ENCODE assay signal across 22 cellular contexts in genomic region chr10:68925489-68925888, GRCh38.
"Had no signal": no experiment of that assay in that cellular context is flagged by ENCODE, and none has a peak within 500 bp of the region (broad histone marks: within the 10 kb centered on the region; RNA-seq: fewer than 3 reads in every experiment).

No MANE protein-coding gene starts in this region.

- H3K4me3 Mint-ChIP-seq: IgD-negative memory B cell had no signal

- H3K9me3 Mint-ChIP-seq: IgD-negative memory B cell had no signal

- H3K4me3 ChIP-seq: K562 had no signal

- H3K4me2 ChIP-seq: KMS-11, SK-N-SH had no signal

- H3K9ac ChIP-seq: KMS-11, SK-N-SH had no signal

- H3K9me3 ChIP-seq: SK-N-SH had no signal

- H3K27ac ChIP-seq: KMS-11, RWPE1 had no signal

- ATAC-seq: K562, Panc1, PC-3 had no signal

- DNase-seq: Kasumi-1, MM.1S, NCI-H1092 treated with DMSO at 0.1 percent for 48 hours, NCI-H1436, NCI-H187, NCI-H2029, NCI-H2081 treated with DMSO at 0.1 percent for 48 hours, NCI-H2171, NCI-H226, NCI-H446, NCI-H510A, NCI-H524 treated with DMSO at 0.1 percent for 48 hours, NCI-H69, NCI-H774, PC-3, SHP77, SK-N-SH had no signal

- H3K27me3 Mint-ChIP-seq: IgD-negative memory B cell had no signal
